8 cellular contexts compared by ENCODE assay signal in genomic region chr6:117674991-117675657, GRCh38. TPM values are rescaled to one million over a fixed set of nuclear protein-coding genes. Genes with fewer than 3 reads are reported as not detected.
DNase-seq lines count a peak whose midpoint lies in the region; ATAC-seq and TF ChIP-seq lines count a peak whose summit lies in the region.

NUS1 (plus strand) TSS chr6:117675469; CDS start chr6:117675671, 202 bp downstream.

- peak within 1 kb of the TSS; percentile 81 to 92 for H3K4me3 ChIP-seq in ascending aorta
- H3K4me3 ChIP-seq in right cardiac atrium (ENCODE audit: low read length), result peak within 1 kb of the TSS; percentile 83
- H3K4me3 ChIP-seq in uterus, result peak within 1 kb of the TSS; percentile 65 to 79

- H3K27ac Mint-ChIP-seq in T-helper 2 cell treated with Interferon-gamma antibody and Interleukin-4, amounts not matched to agents 5 μg/mL and 100 μg/mL, for 36 hours, result peak within 1 kb of the TSS; percentile 94

- peak; percentile 59 to 89 (median 84) for TF ChIP-seq CTCF in ascending aorta (IDR thresholded peaks at IDR 0.05)
- TF ChIP-seq CTCF in uterus (IDR thresholded peaks at IDR 0.05), result peak; percentile 81 to 89 (median 88)

- H3K4me1 ChIP-seq in ascending aorta, result peaks cover 0 to 9% of the 10 kb centered on the region in 2 donors
- H3K4me1 ChIP-seq in right cardiac atrium (ENCODE audit: control insufficient read depth, insufficient read depth, low read length), result no peaks in the 10 kb centered on the region
- H3K4me1 ChIP-seq in uterus, result no peaks in the 10 kb centered on the region

- ATAC-seq in GM18505 (IDR thresholded peaks at IDR 0.05; ENCODE audit: unreplicated experiment), result peak; percentile 98
- peak; percentile 99 for ATAC-seq in HG03025 (IDR thresholded peaks at IDR 0.05; ENCODE audit: low FRiP score, unreplicated experiment)
- ATAC-seq in right cardiac atrium, result peak; percentile 100

- H3K27ac ChIP-seq in ascending aorta (peak within 1 kb of the TSS; percentile 79 to 82), right cardiac atrium (ENCODE audit: low read length) (peak within 1 kb of the TSS; percentile 2), uterus (peak within 1 kb of the TSS; percentile 82 to 85)

- H3K9me3 Mint-ChIP-seq in T-helper 2 cell treated with Interferon-gamma antibody and Interleukin-4, amounts not matched to agents 5 μg/mL and 100 μg/mL, for 36 hours, result no peaks in the 10 kb centered on the region

- peaks cover 23% of the 10 kb centered on the region for H3K36me3 Mint-ChIP-seq in T-helper 2 cell treated with Interferon-gamma antibody and Interleukin-4, amounts not matched to agents 5 μg/mL and 100 μg/mL, for 36 hours (ENCODE audit: low read depth)

- under 1% methylated on average over 53 of the region's 53 CpGs for WGBS in right cardiac atrium

- H3K4me1 Mint-ChIP-seq in T-helper 2 cell treated with Interferon-gamma antibody and Interleukin-4, amounts not matched to agents 5 μg/mL and 100 μg/mL, for 36 hours (ENCODE audit: low read depth), result peaks cover 39% of the 10 kb centered on the region

- H3K4me3 Mint-ChIP-seq in T-helper 2 cell treated with Interferon-gamma antibody and Interleukin-4, amounts not matched to agents 5 μg/mL and 100 μg/mL, for 36 hours, result peak within 1 kb of the TSS; percentile 95

- H3K27me3 ChIP-seq in ascending aorta (no peaks in the 10 kb centered on the region), right cardiac atrium (ENCODE audit: control insufficient read depth, insufficient read depth) (no peaks in the 10 kb centered on the region), uterus (no peaks in the 10 kb centered on the region)

- no peaks in the 10 kb centered on the region for H3K27me3 Mint-ChIP-seq in T-helper 2 cell treated with Interferon-gamma antibody and Interleukin-4, amounts not matched to agents 5 μg/mL and 100 μg/mL, for 36 hours (ENCODE audit: low read depth)

- peak; percentile 98 for DNase-seq in NCI-H2029 (lab: John Stamatoyannopoulos, UW)
- DNase-seq in T-helper 2 cell treated with Interferon-gamma antibody and Interleukin-4, amounts not matched to agents 5 μg/mL and 100 μg/mL, for 36 hours (ENCODE audit: low spot score), result peak; percentile 98
- peak; percentile 89 to 99 for DNase-seq in ascending aorta (ENCODE audit: low spot score in 2 of 2)
- peak; percentile 98 to 99 (median 99) for DNase-seq in right cardiac atrium
- DNase-seq in putamen (ENCODE audit: low spot score), result peak; percentile 98
- peak; percentile 96 to 97 for DNase-seq in uterus

- peak; percentile 48 for TF ChIP-seq POLR2A in GM18505 (IDR thresholded peaks at IDR 0.05; ENCODE audit: borderline replicate concordance, extremely low read depth, insufficient read depth, insufficient read length)
- peak in 1 of 2 donors; percentile 57 for TF ChIP-seq POLR2A in uterus (IDR thresholded peaks at IDR 0.05)

- H3K9me3 ChIP-seq in ascending aorta, result no peaks in the 10 kb centered on the region
- no peaks in the 10 kb centered on the region for H3K9me3 ChIP-seq in right cardiac atrium (ENCODE audit: control insufficient read depth, low read length)
- no peaks in the 10 kb centered on the region for H3K9me3 ChIP-seq in uterus

- H3K36me3 ChIP-seq in ascending aorta, result no peaks in the 10 kb centered on the region
- no peaks in the 10 kb centered on the region for H3K36me3 ChIP-seq in uterus

- intact Hi-C loops in ascending aorta (cut with DNase I) (loop anchor here (1.0 to 5.0 kb wide), 4 partner anchors 72 to 1222 kb away; partner anchors contain the start of gene DCBLD1), right cardiac atrium (cut with DNase I) (no loop called here), uterus (cut with DNase I; ENCODE audit: low total_unique reads) (no loop called here)

RNA-seq across cellular contexts. Expression of gene NUS1, which starts in this region (rescaled TPM):
- total RNA-seq in ascending aorta, result 14.6 TPM
- 10 to 100 TPM; 17.9 to 23.2 (median 18.7) TPM for total RNA-seq in right cardiac atrium
- 12.5 TPM for polyA plus RNA-seq in right cardiac atrium
- 10 to 100 TPM in 3 of 4 donors, 1 to 10 TPM in 1; 6.1 to 34.6 (median 25.8) TPM for total RNA-seq in uterus

Comparison
In these comparisons a context has a peak if more than half of its experiments do, and no peak if none do; other contexts are left out.
1. Peak in every context shown above with its lines: DNase-seq, ATAC-seq, H3K4me3 ChIP-seq and H3K27ac ChIP-seq.
2. H3K27ac ChIP-seq: peak in every context shown above with its lines; median percentile 84 in uterus; 80 in ascending aorta; 2 in right cardiac atrium.